23 cellular contexts compared by ENCODE assay signal in genomic region chr9:126886897-126887296, GRCh38.
"Had no signal": no experiment of that assay in that cellular context is flagged by ENCODE, and none has a peak within 500 bp of the region (broad histone marks: within the 10 kb centered on the region; RNA-seq: fewer than 3 reads in every experiment).

No MANE protein-coding gene starts in this region.

- DNase-seq: dermis blood vessel endothelial cell; effector memory CD4-positive, alpha-beta T cell; erythroblast; esophagus squamous epithelium; head of caudate nucleus; left lung; mesenchymal stem cell; midbrain; naive thymus-derived CD8-positive, alpha-beta T cell; nephron progenitor cell; pancreas; right lobe of liver; stimulated activated CD4-positive, alpha-beta T cell treated with anti-CD3 and anti-CD28 coated beads, Interleukin-12 subunit alpha, Interleukin-12 subunit beta, amount 100 ng/mL, for 4 hours; stimulated activated CD4-positive, alpha-beta T cell treated with anti-CD3 and anti-CD28 coated beads, Interleukin-1b, Interleukin-23, amount 100 ng/mL, for 48 hours; stimulated activated CD4-positive, alpha-beta T cell treated with anti-CD3 and anti-CD28 coated beads, Interleukin-4, amount 100 ng/mL, for 1 hour; stimulated activated CD8-positive, alpha-beta memory T cell treated with anti-CD3 and anti-CD28 coated beads, Interleukin-4, amount 100 ng/mL, for 48 hours; stimulated activated naive CD4-positive, alpha-beta T cell; stimulated activated naive CD8-positive, alpha-beta T cell treated with anti-CD3 and anti-CD28 coated beads, Interleukin-15, amount 100 ng/mL, for 72 hours; transverse colon had no signal

- H3K4me3 ChIP-seq: coronary artery, esophagus squamous epithelium, left lung, pancreas, right lobe of liver, smooth muscle cell, suprapubic skin, transverse colon, vagina had no signal

- H3K4me1 ChIP-seq: pancreas, suprapubic skin, transverse colon, vagina had no signal

- H3K27ac ChIP-seq: coronary artery, esophagus squamous epithelium, pancreas, right lobe of liver, suprapubic skin, transverse colon, vagina had no signal

- H3K27me3 ChIP-seq: esophagus squamous epithelium, left lung, pancreas, right lobe of liver, suprapubic skin, transverse colon, vagina had no signal

- ATAC-seq: left lung; naive thymus-derived CD8-positive, alpha-beta T cell; pancreas; right lobe of liver; stimulated activated naive CD8-positive, alpha-beta T cell treated with anti-CD3 and anti-CD28 coated beads, Interleukin-15, amount 100 ng/mL, for 72 hours had no signal

- H3K9me3 ChIP-seq: esophagus squamous epithelium, left lung, pancreas, right lobe of liver, suprapubic skin, transverse colon, vagina had no signal

- H3K36me3 ChIP-seq: transverse colon had no signal
